ENCODE assay signal across 7 cellular contexts in the genomic region with DNA sequence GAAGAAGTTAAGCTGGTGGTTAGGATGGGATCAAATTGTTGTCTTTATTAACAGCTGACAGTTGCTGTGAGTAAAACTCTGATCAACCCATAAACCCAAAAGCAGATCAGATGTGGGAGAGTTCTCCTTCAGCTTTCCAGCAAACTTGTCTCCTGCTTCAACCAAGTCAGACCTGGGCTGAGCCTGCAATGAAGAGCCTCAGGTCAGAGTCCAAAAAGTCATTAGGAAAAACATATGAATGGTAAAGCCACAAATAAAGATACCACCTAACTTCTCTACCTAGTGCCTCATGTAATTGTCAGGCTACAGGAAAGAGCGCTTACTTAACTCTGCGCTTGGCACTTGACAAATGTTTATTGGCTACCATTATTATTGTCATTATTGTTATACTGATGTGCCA. TPM values are rescaled to one million over a fixed set of nuclear protein-coding genes. Genes with fewer than 3 reads are reported as not detected.
"Had no signal": no experiment of that assay in that cellular context is flagged by ENCODE, and none has a peak within 500 bp of the region (broad histone marks: within the 10 kb centered on the region; RNA-seq: fewer than 3 reads in every experiment).

No MANE protein-coding gene starts in this region.

- H3K4me2 ChIP-seq: GM23338 had no signal

- H2AFZ ChIP-seq: GM23338 had no signal

- H3K4me3 ChIP-seq: GM23338 had no signal

- DNase-seq: H9, HCEC 1CT, KBM-7 had no signal

- ATAC-seq: GM23338 had no signal

RNA-seq across cellular contexts. Expression of a gene that starts 21.9 kb away (rescaled TPM):
- total RNA-seq: GM23338, H1, HT-29 had no signal
- polyA plus RNA-seq: GM23338, H1, IgD-negative memory B cell had no signal
